8 cellular contexts compared by ENCODE assay signal in the genomic region with DNA sequence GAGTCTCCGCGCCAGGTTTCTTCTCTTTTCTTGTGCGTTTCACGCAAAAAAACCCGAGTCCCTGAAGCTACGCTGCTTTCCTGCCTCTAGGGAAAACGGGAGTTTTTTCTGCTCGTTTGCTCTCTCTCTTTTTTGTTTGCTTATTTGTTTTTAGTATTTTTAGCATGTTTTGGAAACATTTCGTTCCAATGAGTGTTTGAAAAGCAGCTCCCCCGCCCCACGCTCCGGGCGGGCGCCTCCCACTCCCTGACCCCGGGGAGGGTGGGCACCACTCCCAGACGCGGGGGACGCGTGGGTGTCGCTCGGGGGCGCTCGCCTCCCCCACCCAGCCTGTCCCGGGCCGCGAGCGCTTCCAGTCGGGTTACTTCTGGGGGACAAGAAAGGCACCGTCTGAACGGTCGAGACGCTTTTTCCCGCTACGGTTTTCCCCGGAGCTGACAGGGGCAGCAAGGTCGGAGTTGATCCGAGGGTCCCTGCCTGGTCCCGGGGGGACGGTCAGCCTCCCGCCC. TPM values are rescaled to one million over a fixed set of nuclear protein-coding genes. Genes with fewer than 3 reads are reported as not detected.
A peak's percentile ranks its signal among the peaks of the same experiment; 100 is the strongest.
DNase-seq lines count a peak whose midpoint lies in the region; ATAC-seq and TF ChIP-seq lines count a peak whose summit lies in the region.

No MANE protein-coding gene starts in this region.

- H3K9ac ChIP-seq in ES-I3 (ENCODE audit: low read depth, low read length) = peak overlapping the region; percentile 87

- peaks cover 35% of the 10 kb centered on the region for H3K27me3 Mint-ChIP-seq in nephron progenitor cell (ENCODE audit: low read depth, poor library complexity)

- H3K4me3 Mint-ChIP-seq in nephron progenitor cell = peak overlapping the region; percentile 77

- TF ChIP-seq CTCF in fibroblast of mammary gland (conservative IDR thresholded peaks at IDR 0.05; ENCODE audit: control insufficient read depth, insufficient read depth, low read depth, low read length) (no peak), nephron progenitor cell (IDR thresholded peaks at IDR 0.05) (no peak)

- H3K4me3 ChIP-seq in SJCRH30 (peak overlapping the region; percentile 73), fibroblast of mammary gland (ENCODE audit: control insufficient read depth, low read depth, low read length) (peak overlapping the region; percentile 39)

- H3K27me3 ChIP-seq in SJCRH30 = no peaks in the 10 kb centered on the region

- no peak for ATAC-seq in GM21737 (IDR thresholded peaks at IDR 0.05; ENCODE audit: unreplicated experiment)
- no peak for ATAC-seq in HG02885 (IDR thresholded peaks at IDR 0.05; ENCODE audit: poor library complexity, unreplicated experiment)
- no peak for ATAC-seq in GM19395 (IDR thresholded peaks at IDR 0.05; ENCODE audit: unreplicated experiment)
- no peak for ATAC-seq in GM19324 (IDR thresholded peaks at IDR 0.05; ENCODE audit: low FRiP score, unreplicated experiment)

- peak overlapping the region; percentile 38 for H3K27ac ChIP-seq in SJCRH30

- DNase-seq in SJCRH30 = peak; percentile 42 to 63
- peak; percentile 11 for DNase-seq in fibroblast of mammary gland (ENCODE audit: low read depth)
- DNase-seq in nephron progenitor cell = no peak

- no peaks in the 10 kb centered on the region for H3K36me3 ChIP-seq in ES-I3 (ENCODE audit: insufficient read depth, low read length)
- H3K36me3 ChIP-seq in SJCRH30 = no peaks in the 10 kb centered on the region

- H3K9me3 Mint-ChIP-seq in nephron progenitor cell = no peaks in the 10 kb centered on the region

- H3K9me3 ChIP-seq in ES-I3 (ENCODE audit: control insufficient read depth, insufficient read depth, low read length) (no peaks in the 10 kb centered on the region), SJCRH30 (replicated peaks) (no peaks in the 10 kb centered on the region)

- H3K27ac Mint-ChIP-seq in nephron progenitor cell = no peak overlapping the region

- H3K36me3 Mint-ChIP-seq in nephron progenitor cell (ENCODE audit: low read depth) = peaks cover 3% of the 10 kb centered on the region

- H3K4me1 ChIP-seq in ES-I3 (ENCODE audit: insufficient read depth, low read length) (0 out of 2 replicates have a peak, but pooled peaks cover 3% of the 10 kb centered on the region), SJCRH30 (peaks cover 2% of the 10 kb centered on the region; the same call in 1 of the 2 replicates)

- H3K4me1 Mint-ChIP-seq in nephron progenitor cell = peaks cover 26% of the 10 kb centered on the region

RNA-seq across cellular contexts. Expression of gene EFHD1, which starts 0.4 kb away (rescaled TPM):
- 18.7 and 20.7 TPM in 2 replicates for total RNA-seq in SJCRH30 (2014; rRNA removed; shearing (Covaris generic))
